Comparison of ENCODE assay signal across 1 cellular context in the genomic region with DNA sequence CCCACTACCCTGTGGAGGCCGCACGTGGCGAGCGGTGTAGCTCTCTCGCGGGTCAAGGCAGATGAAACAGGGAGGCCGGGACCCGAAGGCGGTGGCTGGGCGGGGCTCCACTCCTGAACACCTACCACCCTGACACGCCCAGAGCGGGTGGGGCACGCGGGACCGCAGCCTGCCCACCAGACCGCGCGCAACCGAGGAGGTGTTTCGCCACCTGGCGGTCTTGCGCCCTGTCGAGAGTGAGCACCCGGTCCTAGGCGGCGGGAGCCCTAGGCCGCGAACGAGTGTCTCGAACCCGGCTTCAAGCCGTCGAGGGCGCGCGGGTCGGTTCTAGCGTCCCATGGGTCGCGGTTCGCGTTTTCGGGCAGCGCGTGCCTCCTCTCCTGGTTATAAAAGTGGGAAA.
TF ChIP-seq lines count a peak whose summit lies in the region.

No MANE protein-coding gene starts in this region.

TF ChIP-seq in K562, 482 proteins besides CTCF, POLR2A, EP300 and RAD21:
- TF ChIP-seq EZH2 (IDR thresholded peaks at IDR 0.05; ENCODE audit: borderline replicate concordance, low read depth, low read length): no peak
- TF ChIP-seq ZNF133 (CRISPR knock-in tag; IDR thresholded peaks at IDR 0.05): no peak
- TF ChIP-seq, protein P1, sequence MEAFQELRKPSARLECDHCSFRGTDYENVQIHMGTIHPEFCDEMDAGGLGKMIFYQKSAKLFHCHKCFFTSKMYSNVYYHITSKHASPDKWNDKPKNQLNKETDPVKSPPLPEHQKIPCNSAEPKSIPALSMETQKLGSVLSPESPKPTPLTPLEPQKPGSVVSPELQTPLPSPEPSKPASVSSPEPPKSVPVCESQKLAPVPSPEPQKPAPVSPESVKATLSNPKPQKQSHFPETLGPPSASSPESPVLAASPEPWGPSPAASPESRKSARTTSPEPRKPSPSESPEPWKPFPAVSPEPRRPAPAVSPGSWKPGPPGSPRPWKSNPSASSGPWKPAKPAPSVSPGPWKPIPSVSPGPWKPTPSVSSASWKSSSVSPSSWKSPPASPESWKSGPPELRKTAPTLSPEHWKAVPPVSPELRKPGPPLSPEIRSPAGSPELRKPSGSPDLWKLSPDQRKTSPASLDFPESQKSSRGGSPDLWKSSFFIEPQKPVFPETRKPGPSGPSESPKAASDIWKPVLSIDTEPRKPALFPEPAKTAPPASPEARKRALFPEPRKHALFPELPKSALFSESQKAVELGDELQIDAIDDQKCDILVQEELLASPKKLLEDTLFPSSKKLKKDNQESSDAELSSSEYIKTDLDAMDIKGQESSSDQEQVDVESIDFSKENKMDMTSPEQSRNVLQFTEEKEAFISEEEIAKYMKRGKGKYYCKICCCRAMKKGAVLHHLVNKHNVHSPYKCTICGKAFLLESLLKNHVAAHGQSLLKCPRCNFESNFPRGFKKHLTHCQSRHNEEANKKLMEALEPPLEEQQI (IDR thresholded peaks at IDR 0.05): peak; percentile 26; the same call in 1 of the 2 replicates
- TF ChIP-seq, protein P2, sequence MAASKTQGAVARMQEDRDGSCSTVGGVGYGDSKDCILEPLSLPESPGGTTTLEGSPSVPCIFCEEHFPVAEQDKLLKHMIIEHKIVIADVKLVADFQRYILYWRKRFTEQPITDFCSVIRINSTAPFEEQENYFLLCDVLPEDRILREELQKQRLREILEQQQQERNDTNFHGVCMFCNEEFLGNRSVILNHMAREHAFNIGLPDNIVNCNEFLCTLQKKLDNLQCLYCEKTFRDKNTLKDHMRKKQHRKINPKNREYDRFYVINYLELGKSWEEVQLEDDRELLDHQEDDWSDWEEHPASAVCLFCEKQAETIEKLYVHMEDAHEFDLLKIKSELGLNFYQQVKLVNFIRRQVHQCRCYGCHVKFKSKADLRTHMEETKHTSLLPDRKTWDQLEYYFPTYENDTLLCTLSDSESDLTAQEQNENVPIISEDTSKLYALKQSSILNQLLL (CRISPR knock-in tag; IDR thresholded peaks at IDR 0.05; ENCODE audit: borderline replicate concordance): no peak
- TF ChIP-seq RBFOX2 (IDR thresholded peaks at IDR 0.05; ENCODE audit: low read depth, low read length): 0 out of 2 replicates have a peak, but pooled peaks have one; percentile 13
- no peak for TF ChIP-seq ETV1 (tag; conservative IDR thresholded peaks at IDR 0.05; ENCODE audit: low read depth)
- TF ChIP-seq, protein P3, sequence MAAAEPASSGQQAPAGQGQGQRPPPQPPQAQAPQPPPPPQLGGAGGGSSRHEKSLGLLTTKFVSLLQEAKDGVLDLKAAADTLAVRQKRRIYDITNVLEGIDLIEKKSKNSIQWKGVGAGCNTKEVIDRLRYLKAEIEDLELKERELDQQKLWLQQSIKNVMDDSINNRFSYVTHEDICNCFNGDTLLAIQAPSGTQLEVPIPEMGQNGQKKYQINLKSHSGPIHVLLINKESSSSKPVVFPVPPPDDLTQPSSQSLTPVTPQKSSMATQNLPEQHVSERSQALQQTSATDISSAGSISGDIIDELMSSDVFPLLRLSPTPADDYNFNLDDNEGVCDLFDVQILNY (CRISPR knock-in tag; IDR thresholded peaks at IDR 0.05): no peak
- no peak for TF ChIP-seq RBM22 (IDR thresholded peaks at IDR 0.05; ENCODE audit: low read depth, low read length, poor library complexity, severe bottlenecking)
- TF ChIP-seq CBX1 (IDR thresholded peaks at IDR 0.05; ENCODE audit: low read depth): peak; percentile 49; the same call in 1 of the 2 replicates
- no peak for TF ChIP-seq RHOXF2B (CRISPR knock-in tag; conservative IDR thresholded peaks at IDR 0.05)
- TF ChIP-seq E2F3 (CRISPR knock-in tag; IDR thresholded peaks at IDR 0.05): no peak
- no peak for TF ChIP-seq NFIC (IDR thresholded peaks at IDR 0.05)
- no peak for TF ChIP-seq ZNF507 (tag; conservative IDR thresholded peaks at IDR 0.05)
- TF ChIP-seq, protein P4, sequence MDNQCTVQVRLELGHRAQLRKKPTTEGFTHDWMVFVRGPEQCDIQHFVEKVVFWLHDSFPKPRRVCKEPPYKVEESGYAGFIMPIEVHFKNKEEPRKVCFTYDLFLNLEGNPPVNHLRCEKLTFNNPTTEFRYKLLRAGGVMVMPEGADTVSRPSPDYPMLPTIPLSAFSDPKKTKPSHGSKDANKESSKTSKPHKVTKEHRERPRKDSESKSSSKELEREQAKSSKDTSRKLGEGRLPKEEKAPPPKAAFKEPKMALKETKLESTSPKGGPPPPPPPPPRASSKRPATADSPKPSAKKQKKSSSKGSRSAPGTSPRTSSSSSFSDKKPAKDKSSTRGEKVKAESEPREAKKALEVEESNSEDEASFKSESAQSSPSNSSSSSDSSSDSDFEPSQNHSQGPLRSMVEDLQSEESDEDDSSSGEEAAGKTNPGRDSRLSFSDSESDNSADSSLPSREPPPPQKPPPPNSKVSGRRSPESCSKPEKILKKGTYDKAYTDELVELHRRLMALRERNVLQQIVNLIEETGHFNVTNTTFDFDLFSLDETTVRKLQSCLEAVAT (IDR thresholded peaks at IDR 0.05): no peak
- no peak for TF ChIP-seq COPS2 (conservative IDR thresholded peaks at IDR 0.05)
- TF ChIP-seq ZKSCAN8 (CRISPR knock-in tag; IDR thresholded peaks at IDR 0.05): no peak
- TF ChIP-seq ZBTB7A (IDR thresholded peaks at IDR 0.05; ENCODE audit: borderline replicate concordance, control insufficient read depth, low read depth, low read length): no peak
- no peak for TF ChIP-seq GATAD2B (IDR thresholded peaks at IDR 0.05; ENCODE audit: borderline replicate concordance)
- TF ChIP-seq POU5F1 (IDR thresholded peaks at IDR 0.05; ENCODE audit: borderline replicate concordance, low read depth, low read length, partially characterized antibody): no peak
- peak; percentile 46; the same call in 1 of the 2 replicates for TF ChIP-seq POLR2G (IDR thresholded peaks at IDR 0.05; ENCODE audit: low read depth, low read length)
- TF ChIP-seq, protein P5, sequence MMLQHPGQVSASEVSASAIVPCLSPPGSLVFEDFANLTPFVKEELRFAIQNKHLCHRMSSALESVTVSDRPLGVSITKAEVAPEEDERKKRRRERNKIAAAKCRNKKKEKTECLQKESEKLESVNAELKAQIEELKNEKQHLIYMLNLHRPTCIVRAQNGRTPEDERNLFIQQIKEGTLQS (IDR thresholded peaks at IDR 0.05): no peak
- TF ChIP-seq, protein P5 (CRISPR knock-in tag; conservative IDR thresholded peaks at IDR 0.05): no peak
- TF ChIP-seq ZNF589 (CRISPR knock-in tag; IDR thresholded peaks at IDR 0.05; ENCODE audit: low read depth): no peak
- no peak for TF ChIP-seq ZNF316 (IDR thresholded peaks at IDR 0.05)
- no peak for TF ChIP-seq ZNF830 (CRISPR knock-in tag; IDR thresholded peaks at IDR 0.05)
- no peak for TF ChIP-seq TBP (optimal IDR thresholded peaks at IDR 0.05; ENCODE audit: low read depth, low read length)
- TF ChIP-seq, protein P6, sequence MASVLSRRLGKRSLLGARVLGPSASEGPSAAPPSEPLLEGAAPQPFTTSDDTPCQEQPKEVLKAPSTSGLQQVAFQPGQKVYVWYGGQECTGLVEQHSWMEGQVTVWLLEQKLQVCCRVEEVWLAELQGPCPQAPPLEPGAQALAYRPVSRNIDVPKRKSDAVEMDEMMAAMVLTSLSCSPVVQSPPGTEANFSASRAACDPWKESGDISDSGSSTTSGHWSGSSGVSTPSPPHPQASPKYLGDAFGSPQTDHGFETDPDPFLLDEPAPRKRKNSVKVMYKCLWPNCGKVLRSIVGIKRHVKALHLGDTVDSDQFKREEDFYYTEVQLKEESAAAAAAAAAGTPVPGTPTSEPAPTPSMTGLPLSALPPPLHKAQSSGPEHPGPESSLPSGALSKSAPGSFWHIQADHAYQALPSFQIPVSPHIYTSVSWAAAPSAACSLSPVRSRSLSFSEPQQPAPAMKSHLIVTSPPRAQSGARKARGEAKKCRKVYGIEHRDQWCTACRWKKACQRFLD (CRISPR knock-in tag; IDR thresholded peaks at IDR 0.05): no peak
- no peak for TF ChIP-seq TCF3 (CRISPR knock-in tag; IDR thresholded peaks at IDR 0.05)
- TF ChIP-seq, protein P7, sequence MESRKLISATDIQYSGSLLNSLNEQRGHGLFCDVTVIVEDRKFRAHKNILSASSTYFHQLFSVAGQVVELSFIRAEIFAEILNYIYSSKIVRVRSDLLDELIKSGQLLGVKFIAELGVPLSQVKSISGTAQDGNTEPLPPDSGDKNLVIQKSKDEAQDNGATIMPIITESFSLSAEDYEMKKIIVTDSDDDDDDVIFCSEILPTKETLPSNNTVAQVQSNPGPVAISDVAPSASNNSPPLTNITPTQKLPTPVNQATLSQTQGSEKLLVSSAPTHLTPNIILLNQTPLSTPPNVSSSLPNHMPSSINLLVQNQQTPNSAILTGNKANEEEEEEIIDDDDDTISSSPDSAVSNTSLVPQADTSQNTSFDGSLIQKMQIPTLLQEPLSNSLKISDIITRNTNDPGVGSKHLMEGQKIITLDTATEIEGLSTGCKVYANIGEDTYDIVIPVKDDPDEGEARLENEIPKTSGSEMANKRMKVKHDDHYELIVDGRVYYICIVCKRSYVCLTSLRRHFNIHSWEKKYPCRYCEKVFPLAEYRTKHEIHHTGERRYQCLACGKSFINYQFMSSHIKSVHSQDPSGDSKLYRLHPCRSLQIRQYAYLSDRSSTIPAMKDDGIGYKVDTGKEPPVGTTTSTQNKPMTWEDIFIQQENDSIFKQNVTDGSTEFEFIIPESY (CRISPR knock-in tag; IDR thresholded peaks at IDR 0.05): peak; percentile 97
- TF ChIP-seq HDAC2 (IDR thresholded peaks at IDR 0.05): no peak
- no peak for TF ChIP-seq ARID2 (IDR thresholded peaks at IDR 0.05)
- TF ChIP-seq, protein P8, sequence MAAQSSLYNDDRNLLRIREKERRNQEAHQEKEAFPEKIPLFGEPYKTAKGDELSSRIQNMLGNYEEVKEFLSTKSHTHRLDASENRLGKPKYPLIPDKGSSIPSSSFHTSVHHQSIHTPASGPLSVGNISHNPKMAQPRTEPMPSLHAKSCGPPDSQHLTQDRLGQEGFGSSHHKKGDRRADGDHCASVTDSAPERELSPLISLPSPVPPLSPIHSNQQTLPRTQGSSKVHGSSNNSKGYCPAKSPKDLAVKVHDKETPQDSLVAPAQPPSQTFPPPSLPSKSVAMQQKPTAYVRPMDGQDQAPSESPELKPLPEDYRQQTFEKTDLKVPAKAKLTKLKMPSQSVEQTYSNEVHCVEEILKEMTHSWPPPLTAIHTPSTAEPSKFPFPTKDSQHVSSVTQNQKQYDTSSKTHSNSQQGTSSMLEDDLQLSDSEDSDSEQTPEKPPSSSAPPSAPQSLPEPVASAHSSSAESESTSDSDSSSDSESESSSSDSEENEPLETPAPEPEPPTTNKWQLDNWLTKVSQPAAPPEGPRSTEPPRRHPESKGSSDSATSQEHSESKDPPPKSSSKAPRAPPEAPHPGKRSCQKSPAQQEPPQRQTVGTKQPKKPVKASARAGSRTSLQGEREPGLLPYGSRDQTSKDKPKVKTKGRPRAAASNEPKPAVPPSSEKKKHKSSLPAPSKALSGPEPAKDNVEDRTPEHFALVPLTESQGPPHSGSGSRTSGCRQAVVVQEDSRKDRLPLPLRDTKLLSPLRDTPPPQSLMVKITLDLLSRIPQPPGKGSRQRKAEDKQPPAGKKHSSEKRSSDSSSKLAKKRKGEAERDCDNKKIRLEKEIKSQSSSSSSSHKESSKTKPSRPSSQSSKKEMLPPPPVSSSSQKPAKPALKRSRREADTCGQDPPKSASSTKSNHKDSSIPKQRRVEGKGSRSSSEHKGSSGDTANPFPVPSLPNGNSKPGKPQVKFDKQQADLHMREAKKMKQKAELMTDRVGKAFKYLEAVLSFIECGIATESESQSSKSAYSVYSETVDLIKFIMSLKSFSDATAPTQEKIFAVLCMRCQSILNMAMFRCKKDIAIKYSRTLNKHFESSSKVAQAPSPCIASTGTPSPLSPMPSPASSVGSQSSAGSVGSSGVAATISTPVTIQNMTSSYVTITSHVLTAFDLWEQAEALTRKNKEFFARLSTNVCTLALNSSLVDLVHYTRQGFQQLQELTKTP (IDR thresholded peaks at IDR 0.05; ENCODE audit: low read depth in 1 of 2, partially characterized antibody in 2 of 2): no peak
